10 cellular contexts compared by ENCODE assay signal in genomic region chr20:31515775-31516107, GRCh38. TPM values are rescaled to one million over a fixed set of nuclear protein-coding genes. Genes with fewer than 3 reads are reported as not detected.
DNase-seq lines count a peak whose midpoint lies in the region; ATAC-seq and TF ChIP-seq lines count a peak whose summit lies in the region.
"Had no signal": no experiment of that assay in that cellular context is flagged by ENCODE, and none has a peak within 500 bp of the region (broad histone marks: within the 10 kb centered on the region; RNA-seq: fewer than 3 reads in every experiment).

No MANE protein-coding gene starts in this region.

- 31 to 50% methylated on average over 3 of the region's 3 CpGs for WGBS in body of pancreas, 2 donors

- TF ChIP-seq CTCF in BE2C (IDR thresholded peaks at IDR 0.05; ENCODE audit: low read depth, low read length) (no peak), body of pancreas (IDR thresholded peaks at IDR 0.05) (no peak)

- H3K27me3 ChIP-seq in BE2C: no peaks in the 10 kb centered on the region
- no peaks in the 10 kb centered on the region for H3K27me3 ChIP-seq in HUES48 (ENCODE audit: control insufficient read depth, insufficient read depth, low read length)
- no peaks in the 10 kb centered on the region for H3K27me3 ChIP-seq in body of pancreas
- no peaks in the 10 kb centered on the region for H3K27me3 ChIP-seq in muscle layer of colon (ENCODE audit: control insufficient read depth in 1 of 2, insufficient read depth in 2 of 2, low read length in 2 of 2)

- intact Hi-C loops in body of pancreas (cut with DNase I): no loop called here

- peak overlapping the region; percentile 88 for H3K4me3 ChIP-seq in BE2C (ENCODE audit: low read depth, low read length)
- peak overlapping the region; percentile 98 for H3K4me3 ChIP-seq in HUES48 (ENCODE audit: low read depth, low read length)
- peak overlapping the region in 1 of 2 donors; percentile 84 for H3K4me3 ChIP-seq in body of pancreas
- peak overlapping the region in 1 of 2 donors; percentile 92 for H3K4me3 ChIP-seq in muscle layer of colon (ENCODE audit: low read depth in 1 of 2, low read length in 2 of 2)

- ATAC-seq in body of pancreas: no peak
- no peak for ATAC-seq in HG02642 (IDR thresholded peaks at IDR 0.05; ENCODE audit: poor library complexity, unreplicated experiment)
- ATAC-seq in GM21526 (IDR thresholded peaks at IDR 0.05; ENCODE audit: low FRiP score, unreplicated experiment): no peak
- ATAC-seq in HG02763 (IDR thresholded peaks at IDR 0.05; ENCODE audit: unreplicated experiment): no peak
- ATAC-seq in GM21381 (IDR thresholded peaks at IDR 0.05; ENCODE audit: unreplicated experiment): no peak

- H3K36me3 ChIP-seq in BE2C (peaks cover 24% of the 10 kb centered on the region), HUES48 (ENCODE audit: control insufficient read depth, insufficient read depth, low read length) (peaks cover 28% of the 10 kb centered on the region), body of pancreas (replicated peaks in 1 of 2; ENCODE audit: insufficient read depth in 1 of 2, low read depth in 2 of 2) (no peaks in the 10 kb centered on the region), muscle layer of colon (ENCODE audit: insufficient read depth, low read length) (peaks cover 4% of the 10 kb centered on the region)

- H3K27ac ChIP-seq in HUES48 (ENCODE audit: low read depth, low read length) (no peak overlapping the region), body of pancreas (peak overlapping the region; percentile 19 to 94 (median 63)), muscle layer of colon (ENCODE audit: low read depth, low read length) (no peak overlapping the region)

- no peaks in the 10 kb centered on the region for H3K9me3 ChIP-seq in BE2C
- H3K9me3 ChIP-seq in HUES48 (ENCODE audit: control insufficient read depth, insufficient read depth, low read length): no peaks in the 10 kb centered on the region
- H3K9me3 ChIP-seq in body of pancreas: no peaks in the 10 kb centered on the region
- no peaks in the 10 kb centered on the region for H3K9me3 ChIP-seq in muscle layer of colon (ENCODE audit: low read length)

- TF ChIP-seq POLR2A in body of pancreas (IDR thresholded peaks at IDR 0.05): no peak

- DNase-seq in BE2C (no peak), body of pancreas (peak in 3 of 4 donors; percentile 37 to 51 (median 40))
- DNase-seq: stimulated activated CD4-positive, alpha-beta T cell treated with anti-CD3 and anti-CD28 coated beads, Interleukin-2, amount 100 ng/mL, for 48 hours had no signal

- H3K9ac ChIP-seq in HUES48 (ENCODE audit: low read depth, low read length) (no peak overlapping the region), muscle layer of colon (ENCODE audit: low read length) (peak overlapping the region; percentile 55)

- no peaks in the 10 kb centered on the region; the same call in 1 of the 2 replicates for H3K4me1 ChIP-seq in BE2C
- peaks cover 12% of the 10 kb centered on the region for H3K4me1 ChIP-seq in HUES48 (ENCODE audit: control insufficient read depth, insufficient read depth, low read length)
- H3K4me1 ChIP-seq in body of pancreas: peaks cover 49% of the 10 kb centered on the region
- peaks cover 27% of the 10 kb centered on the region for H3K4me1 ChIP-seq in muscle layer of colon (ENCODE audit: insufficient read depth, low read length)

RNA-seq across cellular contexts. Expression of gene HM13, which starts 1.5 kb away (rescaled TPM):
- polyA plus RNA-seq in BE2C (2012; ENCODE audit: insufficient read depth, insufficient read length, low read depth): 295 TPM
- total RNA-seq in body of pancreas: 10 to 100 TPM; 73.2 to 79.4 TPM

RNA-seq across cellular contexts. Expression of gene REM1, which starts 40.7 kb away (rescaled TPM):
- polyA plus RNA-seq in BE2C (2012; ENCODE audit: insufficient read depth, insufficient read length, low read depth): not detected
- 1 to 10 TPM in 1 of 2 donors, under 1 TPM in 1; 0.66 to 1.0 TPM for total RNA-seq in body of pancreas
- total RNA-seq: T-helper 2 cell treated with Interferon-gamma antibody and Interleukin-4, amounts not matched to agents 100 ng/mL and 5 ng/mL, for 36 hours had no signal

RNA-seq across cellular contexts. Expression of gene DEFB124, which starts 40.8 kb away (rescaled TPM):
- polyA plus RNA-seq in BE2C (2012; ENCODE audit: insufficient read depth, insufficient read length, low read depth): not detected
- total RNA-seq in body of pancreas: not detected
- total RNA-seq: T-helper 2 cell treated with Interferon-gamma antibody and Interleukin-4, amounts not matched to agents 100 ng/mL and 5 ng/mL, for 36 hours had no signal

Comparison
In these comparisons a context has a peak if more than half of its experiments do, and no peak if none do; other contexts are left out.
1. H3K27ac ChIP-seq: peak in body of pancreas (4 of 4); none in HUES48 (single experiment) and muscle layer of colon (single experiment).